ENCODE assay signal across 23 cellular contexts in the genomic region with DNA sequence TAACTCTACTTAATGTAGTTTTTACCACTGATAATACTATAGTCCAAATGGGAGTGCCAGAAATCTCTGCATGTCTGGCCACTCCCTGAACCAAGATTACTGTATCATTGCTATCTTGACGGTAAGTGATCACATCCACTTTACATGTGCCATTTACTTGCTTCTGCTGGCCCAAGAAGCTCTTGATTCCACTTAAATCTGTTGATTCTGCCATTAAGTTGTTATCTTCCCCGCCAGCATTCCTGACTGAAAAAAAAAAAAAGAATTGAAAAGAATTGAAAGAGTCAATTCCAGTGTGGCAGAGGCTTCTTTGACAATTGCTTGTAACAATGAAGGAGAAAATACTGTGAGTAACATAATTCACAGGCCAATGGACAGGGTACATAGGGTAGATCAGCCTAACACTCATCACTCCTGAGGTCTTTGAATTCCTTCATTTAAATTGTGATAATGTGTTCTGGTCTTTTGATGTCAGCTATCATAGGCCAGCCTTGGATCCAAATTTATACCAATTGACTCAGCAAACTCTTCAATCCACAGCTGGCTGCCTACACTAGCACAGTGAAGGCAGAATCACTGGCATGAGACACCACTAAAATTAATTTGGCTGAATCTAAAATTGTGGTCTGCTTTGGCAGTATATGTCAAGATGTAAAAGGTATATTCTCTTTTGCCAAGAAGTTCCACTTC.
"Had no signal": no experiment of that assay in that cellular context is flagged by ENCODE, and none has a peak within 500 bp of the region (broad histone marks: within the 10 kb centered on the region; RNA-seq: fewer than 3 reads in every experiment).

No MANE protein-coding gene starts in this region.

- H3K27ac ChIP-seq: breast epithelium, PC-9 had no signal

- H3K4me1 ChIP-seq: breast epithelium had no signal

- H3K9me3 ChIP-seq: breast epithelium had no signal

- H3K36me3 ChIP-seq: breast epithelium had no signal

- H3K4me3 ChIP-seq: breast epithelium, PC-9 had no signal

- ATAC-seq: activated CD8-positive, alpha-beta T cell treated with anti-CD3 and anti-CD28 coated beads, Interleukin-2, amount 10 ng/mL, durations not matched to agents 7 days and 5 days; T-helper 17 cell; WTC11 had no signal

- DNase-seq: activated CD4-positive, alpha-beta T cell treated with anti-CD3 and anti-CD28 coated beads for 48 hours; activated CD4-positive, alpha-beta T cell treated with anti-CD3 and anti-CD28 coated beads, Interleukin-2, amount 50 U/mL, for 4 hours; activated CD4-positive, CD25-positive, alpha-beta regulatory T cell treated with anti-CD3 and anti-CD28 coated beads, Interleukin-2, amount 50 U/mL, for 72 hours; activated CD8-positive, alpha-beta memory T cell treated with anti-CD3 and anti-CD28 coated beads, Interleukin-2, amount 50 U/mL, for 48 hours; activated CD8-positive, alpha-beta T cell treated with anti-CD3 and anti-CD28 coated beads, Interleukin-2, amount 10 ng/mL, durations not matched to agents 7 days and 5 days; activated effector memory CD4-positive, alpha-beta T cell treated with Interleukin-2 at 50 U/mL for 16 hours; activated naive CD4-positive, alpha-beta T cell; activated T-cell treated with anti-CD3 and anti-CD28 coated beads, Interleukin-2, amount 50 U/mL, for 24 hours; aorta; caudate nucleus; KG1; NCI-H1092; NCI-H146; NCI-H2029; NCI-H2107; NCI-H446 treated with DMSO at 0.1 percent for 48 hours; NCI-H526; PC-9; SHP77 treated with DMSO at 0.1 percent for 48 hours; T-helper 17 cell; T-helper 9 cell had no signal

- H3K27me3 ChIP-seq: breast epithelium had no signal
